Comparison of ENCODE assay signal across 9 cellular contexts in genomic region chr19:35066691-35067563, GRCh38. TPM values are rescaled to one million over a fixed set of nuclear protein-coding genes. Genes with fewer than 3 reads are reported as not detected.
A peak's percentile ranks its signal among the peaks of the same experiment; 100 is the strongest.
DNase-seq lines count a peak whose midpoint lies in the region; ATAC-seq and TF ChIP-seq lines count a peak whose summit lies in the region.
"Had no signal": no experiment of that assay in that cellular context is flagged by ENCODE, and none has a peak within 500 bp of the region (broad histone marks: within the 10 kb centered on the region; RNA-seq: fewer than 3 reads in every experiment).

No MANE protein-coding gene starts in this region.

- H3K27me3 ChIP-seq in breast epithelium, result no peaks in the 10 kb centered on the region

- H3K4me3 ChIP-seq in breast epithelium, result no peak overlapping the region

- H3K36me3 ChIP-seq in breast epithelium, result no peaks in the 10 kb centered on the region

- ATAC-seq in HG02852 (IDR thresholded peaks at IDR 0.05; ENCODE audit: unreplicated experiment) (peak; percentile 51), HG03108 (IDR thresholded peaks at IDR 0.05; ENCODE audit: unreplicated experiment) (no peak)

- no peaks in the 10 kb centered on the region for H3K4me1 ChIP-seq in breast epithelium

- peaks cover 0 to 3% of the 10 kb centered on the region in 2 donors for H3K9me3 ChIP-seq in breast epithelium

- TF ChIP-seq POLR2A in breast epithelium (IDR thresholded peaks at IDR 0.05), result no peak

- intact Hi-C loops in breast epithelium (cut with DNase I; ENCODE audit: low total_unique reads), result loop anchor here (5.0 kb wide), 1 partner anchor 65 kb away; no protein-coding TSS in a partner anchor

- H3K27ac ChIP-seq in breast epithelium, result no peak overlapping the region

- peak; percentile 81 to 94 (median 91) for TF ChIP-seq CTCF in breast epithelium (IDR thresholded peaks at IDR 0.05)

- DNase-seq in GM04504 (ENCODE audit: low read depth) (peak; percentile 55), NCI-H345 (lab: John Stamatoyannopoulos, UW) (peak; percentile 86), breast epithelium (ENCODE audit: low spot score in 2 of 2) (peak; percentile 78 to 85), iris pigment epithelial cell (ENCODE audit: low read depth) (peak; percentile 80)
- peak; percentile 78 to 93 (median 87) for DNase-seq in activated CD4-positive, CD25-positive, alpha-beta regulatory T cell (lab: John Stamatoyannopoulos, UW)
- peak; percentile 86 to 92 (median 90) for DNase-seq in stimulated activated CD4-positive, alpha-beta T cell treated with anti-CD3 and anti-CD28 coated beads, Interleukin-1b, Interleukin-23, amount 100 ng/mL, for 24 hours (ENCODE audit: low read depth in 4 of 4, low spot score in 1 of 4)

RNA-seq across cellular contexts. Expression of gene HPN, which starts 25.4 kb away (rescaled TPM):
- 10 to 100 TPM in 1 of 3 donors, 1 to 10 TPM in 2; 1.8 to 18.0 (median 8.5) TPM for total RNA-seq in breast epithelium

RNA-seq across cellular contexts. Expression of gene SCN1B, which starts 36.7 kb away (rescaled TPM):
- 10 to 100 TPM in 1 of 3 donors, 1 to 10 TPM in 2; 5.1 to 14.6 (median 8.5) TPM for total RNA-seq in breast epithelium

RNA-seq across cellular contexts. Expression of gene FXYD3, which starts 48.7 kb away (rescaled TPM):
- total RNA-seq in breast epithelium, result 100 to 1,000 TPM in 2 of 3 donors, not detected in 1; 135 to 318 TPM
- total RNA-seq: skeletal muscle tissue had no signal
